In genomic region chr11:19952101-19952605, GRCh38 we compare ENCODE assay signal across 10 cellular contexts.
A peak's percentile ranks its signal among the peaks of the same experiment; 100 is the strongest.
DNase-seq lines count a peak whose midpoint lies in the region; ATAC-seq and TF ChIP-seq lines count a peak whose summit lies in the region.
"Had no signal": no experiment of that assay in that cellular context is flagged by ENCODE, and none has a peak within 500 bp of the region (broad histone marks: within the 10 kb centered on the region; RNA-seq: fewer than 3 reads in every experiment).

No MANE protein-coding gene starts in this region.

- H3K4me1 ChIP-seq in IMR-90 (ENCODE audit: control insufficient read depth, insufficient read depth, low read length) (peaks cover 15% of the 10 kb centered on the region), trophoblast cell (ENCODE audit: control insufficient read depth in 1 of 2, insufficient read depth in 2 of 2, low read length in 2 of 2) (peaks cover 8 to 10% of the 10 kb centered on the region in 2 experiments)
- H3K4me1 ChIP-seq: parathyroid adenoma had no signal

- H3K27me3 ChIP-seq in IMR-90 (ENCODE audit: control insufficient read depth, insufficient read depth, low read length), result no peaks in the 10 kb centered on the region
- H3K27me3 ChIP-seq in trophoblast cell (ENCODE audit: insufficient read depth, low read length), result no peaks in the 10 kb centered on the region

- no peak for TF ChIP-seq RAD21 in IMR-90 (IDR thresholded peaks at IDR 0.05; ENCODE audit: low read length)

- H3K9me1 ChIP-seq in IMR-90 (ENCODE audit: insufficient read depth, low read length), result peaks cover 11% of the 10 kb centered on the region; the same call in 1 of the 2 replicates

- H3K4me2 ChIP-seq in IMR-90 (ENCODE audit: low read depth, low read length) (peak overlapping the region; percentile 94; the same call in 1 of the 2 replicates), trophoblast cell (ENCODE audit: low read length) (no peak overlapping the region)

- H3K4me3 ChIP-seq in IMR-90 (ENCODE audit: insufficient read depth, low read depth, low read length) (no peak overlapping the region), trophoblast cell (ENCODE audit: low read depth, low read length) (no peak overlapping the region)

- H3K27me3 Mint-ChIP-seq in chondrocyte (ENCODE audit: low read depth), result no peaks in the 10 kb centered on the region

- H2AK9ac ChIP-seq in IMR-90 (replicated peaks; ENCODE audit: low read depth, low read length, poor library complexity), result no peak overlapping the region

- H3K27ac ChIP-seq in IMR-90 (ENCODE audit: insufficient read depth, low read length) (no peak overlapping the region), trophoblast cell (ENCODE audit: low read depth, low read length) (peak overlapping the region; percentile 79)
- H3K27ac ChIP-seq: 22Rv1, parathyroid adenoma had no signal

- H3K79me2 ChIP-seq in trophoblast cell (ENCODE audit: control insufficient read depth, insufficient read depth, low read length, poor library complexity), result no peaks in the 10 kb centered on the region
- H3K79me2 ChIP-seq: parathyroid adenoma had no signal

- POLR2A ChIA-PET in IMR-90 (lab: Charles Lee; ENCODE audit: unreplicated experiment), result no interaction called here

- H2BK5ac ChIP-seq in IMR-90 (ENCODE audit: low read depth, low read length, poor library complexity, severe bottlenecking) (no peak overlapping the region), trophoblast cell (ENCODE audit: low read depth, low read length, poor library complexity) (no peak overlapping the region)

- no peak overlapping the region for H3K4ac ChIP-seq in IMR-90 (ENCODE audit: low read depth, low read length)
- no peak overlapping the region for H3K4ac ChIP-seq in trophoblast cell (ENCODE audit: low read depth, low read length)

- H3K23ac ChIP-seq in IMR-90 (ENCODE audit: low read depth, low read length) (no peak overlapping the region), trophoblast cell (ENCODE audit: low read length) (no peak overlapping the region)

- BruUV-seq in IMR-90 (replicated peaks; lab: Mats Ljungman, UMichigan), result no TSS peak

- H4K12ac ChIP-seq in trophoblast cell (ENCODE audit: low read depth, low read length), result no peak overlapping the region

- no peaks in the 10 kb centered on the region for H3K9me3 Mint-ChIP-seq in chondrocyte (ENCODE audit: low read depth)

- H4K91ac ChIP-seq in IMR-90 (ENCODE audit: insufficient read depth, low read depth, low read length) (no peak overlapping the region), trophoblast cell (ENCODE audit: low read depth, low read length) (no peak overlapping the region)

- H3K14ac ChIP-seq in IMR-90 (replicated peaks; ENCODE audit: low read depth, low read length), result no peak overlapping the region
- H3K14ac ChIP-seq in trophoblast cell (ENCODE audit: low read length), result no peak overlapping the region

- peak overlapping the region; percentile 8; the same call in 1 of the 2 replicates for H2BK20ac ChIP-seq in IMR-90 (ENCODE audit: low read depth, low read length)

- H2BK15ac ChIP-seq in IMR-90 (ENCODE audit: low read depth, low read length), result no peak overlapping the region

- intact Hi-C loops in IMR-90 (cut with micrococcal nuclease), result no loop called here

- H3K36me3 ChIP-seq in IMR-90 (ENCODE audit: control insufficient read depth, insufficient read depth, low read length), result peaks cover 12% of the 10 kb centered on the region
- peaks cover 7 to 10% of the 10 kb centered on the region in 2 experiments for H3K36me3 ChIP-seq in trophoblast cell (ENCODE audit: control insufficient read depth in 1 of 2, insufficient read depth in 2 of 2, low read length in 2 of 2)

- H4K5ac ChIP-seq in IMR-90 (ENCODE audit: low read depth, low read length), result no peak overlapping the region

- dilution Hi-C loops in IMR-90 (cut with HindIII; ENCODE audit: low sequenced_read_pairs, unreplicated experiment), result no loop called here

- H3K18ac ChIP-seq in IMR-90 (ENCODE audit: low read depth, low read length), result no peak overlapping the region
- no peak overlapping the region for H3K18ac ChIP-seq in trophoblast cell (ENCODE audit: low read length)

- DNase-seq in DMS 273 (lab: John Stamatoyannopoulos, UW; ENCODE audit: unreplicated experiment), result peak; percentile 10
- no peak for DNase-seq in DMS 273 treated with DMSO at 0.1 percent for 48 hours (lab: John Stamatoyannopoulos, UW)
- DNase-seq in IMR-90, result no peak
- no peak for DNase-seq in chondrocyte (ENCODE audit: low spot score)
- DNase-seq in trophoblast cell, result no peak
- DNase-seq in NCI-H446 (lab: John Stamatoyannopoulos, UW), result no peak
- no peak for DNase-seq in EL

- in situ Hi-C loops in IMR-90 (cut with MboI; ENCODE audit: low sequenced_read_pairs), result no loop called here

- no peak overlapping the region for H3K56ac ChIP-seq in IMR-90 (ENCODE audit: extremely low read depth, insufficient read depth, low read length)

- no peak for TF ChIP-seq CTCF in IMR-90 (conservative IDR thresholded peaks at IDR 0.05; ENCODE audit: low read depth, low read length)
- no peak for TF ChIP-seq CTCF in chondrocyte (IDR thresholded peaks at IDR 0.05)

- H2BK120ac ChIP-seq in IMR-90 (ENCODE audit: low read depth, low read length) (no peak overlapping the region), trophoblast cell (ENCODE audit: insufficient read depth, low read length, poor library complexity) (no peak overlapping the region)

- H2BK12ac ChIP-seq in trophoblast cell (ENCODE audit: low read length), result no peak overlapping the region

- H3K27ac Mint-ChIP-seq in chondrocyte (ENCODE audit: unreplicated experiment), result peak overlapping the region; percentile 2

- peaks cover 12 to 40% of the 10 kb centered on the region in 2 experiments for H3K79me1 ChIP-seq in IMR-90 (ENCODE audit: low read depth in 1 of 2, low read length in 2 of 2)
- H3K79me1 ChIP-seq in trophoblast cell (ENCODE audit: low read length), result peaks cover 2% of the 10 kb centered on the region

- H3K36me3 Mint-ChIP-seq in chondrocyte (ENCODE audit: low read depth), result peaks cover 18% of the 10 kb centered on the region

- H3K4me3 Mint-ChIP-seq in chondrocyte (ENCODE audit: unreplicated experiment), result no peak overlapping the region

- no peaks in the 10 kb centered on the region for H3K9me3 ChIP-seq in IMR-90 (ENCODE audit: control insufficient read depth, insufficient read depth, low read length)
- no peaks in the 10 kb centered on the region for H3K9me3 ChIP-seq in trophoblast cell (ENCODE audit: insufficient read depth, low read depth, low read length)

- no peak overlapping the region for H2AFZ ChIP-seq in IMR-90 (replicated peaks; ENCODE audit: low read length, poor library complexity)
- H2AFZ ChIP-seq in trophoblast cell (ENCODE audit: insufficient read depth, low read length, poor library complexity), result no peak overlapping the region
- H2AFZ ChIP-seq: parathyroid adenoma had no signal

- TF ChIP-seq POLR2A in IMR-90 (IDR thresholded peaks at IDR 0.05; ENCODE audit: low read depth, low read length), result no peak

- H2AK5ac ChIP-seq in IMR-90 (ENCODE audit: low read depth, low read length) (no peak overlapping the region; the same call in 1 of the 2 replicates), trophoblast cell (ENCODE audit: low read length) (no peak overlapping the region)

- H4K20me1 ChIP-seq in IMR-90 (ENCODE audit: insufficient read depth, low read length), result peaks cover 15% of the 10 kb centered on the region; the same call in 1 of the 2 replicates

- peaks cover 68% of the 10 kb centered on the region for H3K4me1 Mint-ChIP-seq in chondrocyte (ENCODE audit: low read depth)

- H4K8ac ChIP-seq in IMR-90 (ENCODE audit: low read depth in 2 of 2, low read length in 2 of 2) (no peak overlapping the region), trophoblast cell (ENCODE audit: low read depth, low read length) (no peak overlapping the region)

- ATAC-seq in IMR-90 (ENCODE audit: low read depth), result peak; percentile 8; the same call in 1 of the 2 replicates
- ATAC-seq in GM21367 (IDR thresholded peaks at IDR 0.05; ENCODE audit: unreplicated experiment), result no peak

- WGBS in IMR-90 (ENCODE audit: extremely low coverage in 2 of 2, insufficient read length in 1 of 2), 2 experiments, result no CpG with 5 or more reads among the region's 3 CpGs
- no CpG with 5 or more reads among the region's 3 CpGs for WGBS in trophoblast cell (ENCODE audit: extremely low coverage, insufficient coverage, insufficient read length)

- no peak overlapping the region for H3K9ac ChIP-seq in IMR-90 (ENCODE audit: low read depth, low read length)
- no peak overlapping the region for H3K9ac ChIP-seq in trophoblast cell (ENCODE audit: low read length)
- H3K9ac ChIP-seq: parathyroid adenoma had no signal

- CTCF ChIA-PET in IMR-90 (lab: Yijun Ruan, JAX), result interaction anchor here (0.7 to 3.7 kb wide), 6 partner anchors 13 to 182 kb away, joined by 3 to 23 read pairs (median 4); no protein-coding TSS in a partner anchor

TF ChIP-seq in IMR-90, 13 proteins besides CTCF, POLR2A, EP300 and RAD21:
- TF ChIP-seq MAZ (IDR thresholded peaks at IDR 0.05; ENCODE audit: borderline replicate concordance, low read depth, low read length) (no peak), FOS (IDR thresholded peaks at IDR 0.05; ENCODE audit: low read depth, low read length) (no peak), MAFK (IDR thresholded peaks at IDR 0.05; ENCODE audit: low read depth, low read length) (peak; percentile 57)
TF ChIP-seq in IMR-90: peak in this region for 1.
